25 cellular contexts compared by ENCODE assay signal in the genomic region with DNA sequence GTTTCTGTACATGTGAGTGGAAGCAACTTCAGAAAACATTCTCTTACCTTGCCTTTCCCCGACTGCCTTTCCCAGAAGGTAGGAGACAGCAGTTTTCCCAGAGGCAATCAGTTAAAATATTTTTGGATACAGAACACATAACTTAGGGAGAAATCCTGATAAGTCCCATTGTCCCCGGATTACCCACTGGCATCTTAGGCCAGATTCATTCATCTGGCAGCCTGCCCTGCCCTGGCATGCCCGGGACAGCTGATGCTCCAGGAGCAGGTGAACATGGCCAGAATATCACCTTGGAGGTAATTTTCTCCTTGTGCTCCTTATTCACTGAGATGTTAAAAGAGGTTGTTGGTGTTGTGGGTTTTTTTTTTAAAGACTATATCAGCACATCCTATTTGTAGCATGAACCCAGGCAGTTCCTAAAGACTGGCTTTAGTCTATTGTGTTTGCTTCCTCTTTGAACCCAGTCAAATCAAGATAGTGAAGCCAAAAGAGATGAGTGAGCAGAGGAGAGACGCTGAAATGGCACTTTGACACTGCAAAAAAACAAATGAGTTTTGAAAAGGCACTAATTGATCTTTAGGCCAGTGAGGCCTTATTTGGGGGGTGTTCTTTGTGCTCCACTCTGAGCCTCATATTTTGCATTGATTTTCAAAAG.
DNase-seq lines count a peak whose midpoint lies in the region; ATAC-seq and TF ChIP-seq lines count a peak whose summit lies in the region.
"Had no signal": no experiment of that assay in that cellular context is flagged by ENCODE, and none has a peak within 500 bp of the region (broad histone marks: within the 10 kb centered on the region; RNA-seq: fewer than 3 reads in every experiment).

No MANE protein-coding gene starts in this region.

- WGBS in mammary epithelial cell (ENCODE audit: low coverage, missing lambda C conversion rate), result 28% methylated on average over 4 of the region's 4 CpGs

- POLR2A ChIA-PET in MCF 10A (lab: Yijun Ruan, JAX), result interaction anchor here (0.6 to 0.7 kb wide), 2 partner anchors 8 to 227 kb away, joined by 3 read pairs; no protein-coding TSS in a partner anchor

- H3K9ac ChIP-seq in mammary epithelial cell (ENCODE audit: insufficient read depth, low read length), result no peak overlapping the region

- no peaks in the 10 kb centered on the region for H3K4me1 Mint-ChIP-seq in MCF 10A (ENCODE audit: insufficient read depth, unreplicated experiment)

- CTCF ChIA-PET in MCF 10A (lab: Yijun Ruan, JAX), result interaction anchor here (0.9 kb wide), 1 partner anchor 137 kb away, joined by 3 read pairs; no protein-coding TSS in a partner anchor
- CTCF ChIA-PET in mammary epithelial cell (lab: Charles Lee; ENCODE audit: low non-redundant PET), result no interaction called here

- no peaks in the 10 kb centered on the region for H3K9me3 ChIP-seq in mammary epithelial cell (replicated peaks; ENCODE audit: insufficient read depth, low read length)
- H3K9me3 ChIP-seq: A549, BE2C, esophagus muscularis mucosa, gastroesophageal sphincter had no signal

- no peak overlapping the region for H3K27ac Mint-ChIP-seq in MCF 10A (ENCODE audit: low read depth, unreplicated experiment)
- H3K27ac Mint-ChIP-seq: activated T-cell treated with anti-CD3 and anti-CD28 coated beads, Interleukin-2, amount 50 U/mL, for 72 hours had no signal

- in situ Hi-C loops in mammary epithelial cell (cut with MboI; ENCODE audit: low sequenced_read_pairs in 2 of 2), result no loop called here

- H3K4me3 Mint-ChIP-seq in MCF 10A (ENCODE audit: unreplicated experiment), result no peak overlapping the region
- H3K4me3 Mint-ChIP-seq: activated T-cell treated with anti-CD3 and anti-CD28 coated beads, Interleukin-2, amount 50 U/mL, for 72 hours; naive B cell had no signal

- no peaks in the 10 kb centered on the region for H3K79me2 ChIP-seq in mammary epithelial cell (ENCODE audit: insufficient read depth, low read length)

- H3K36me3 Mint-ChIP-seq in MCF 10A (ENCODE audit: insufficient read depth, unreplicated experiment), result no peaks in the 10 kb centered on the region
- H3K36me3 Mint-ChIP-seq: naive B cell had no signal

- no peaks in the 10 kb centered on the region for H3K27me3 ChIP-seq in mammary epithelial cell (ENCODE audit: insufficient read depth, low read length)
- H3K27me3 ChIP-seq: BE2C, esophagus muscularis mucosa, gastroesophageal sphincter had no signal

- intact Hi-C loops in MCF 10A (cut with micrococcal nuclease), result no loop called here
- intact Hi-C loops in mammary epithelial cell (cut with micrococcal nuclease), result no loop called here

- H3K27ac ChIP-seq in mammary epithelial cell (ENCODE audit: insufficient read depth, low read depth, low read length) (no peak overlapping the region), temporal lobe (ENCODE audit: low read depth, low read length) (peak overlapping the region; percentile 96)
- H3K27ac ChIP-seq: esophagus muscularis mucosa, gastroesophageal sphincter, HL-60 had no signal

- H3K4me2 ChIP-seq in mammary epithelial cell (ENCODE audit: insufficient read depth, low read depth, low read length), result no peak overlapping the region
- H3K4me2 ChIP-seq: A549 had no signal

- H3K27me3 Mint-ChIP-seq in MCF 10A (ENCODE audit: insufficient read depth, unreplicated experiment), result no peaks in the 10 kb centered on the region
- H3K27me3 Mint-ChIP-seq: naive B cell had no signal

- H3K9me3 Mint-ChIP-seq in MCF 10A (ENCODE audit: unreplicated experiment), result no peaks in the 10 kb centered on the region
- H3K9me3 Mint-ChIP-seq: activated T-cell treated with anti-CD3 and anti-CD28 coated beads, Interleukin-2, amount 50 U/mL, for 72 hours; naive B cell had no signal

- H2AFZ ChIP-seq in mammary epithelial cell (ENCODE audit: low read depth, low read length), result no peak overlapping the region

- peak; percentile 80 for ATAC-seq in left lobe of liver
- ATAC-seq: A549; activated T-cell treated with anti-CD3 and anti-CD28 coated beads, Interleukin-2, amount 50 U/mL, for 72 hours; gastroesophageal sphincter; PC-3; sciatic nerve had no signal

- BruUV-seq in MCF 10A (replicated peaks; lab: Mats Ljungman, UMichigan), result no TSS peak
- BruUV-seq in mammary epithelial cell (replicated peaks; lab: Mats Ljungman, UMichigan), result no TSS peak

- no peak for TF ChIP-seq CTCF in MCF 10A (IDR thresholded peaks at IDR 0.05; ENCODE audit: unreplicated experiment)
- no peak for TF ChIP-seq CTCF in mammary epithelial cell (conservative IDR thresholded peaks at IDR 0.05 in 1 of 2, IDR thresholded peaks at IDR 0.05 in 1 of 2; ENCODE audit: extremely low read depth in 1 of 2, insufficient read depth in 1 of 2, low read depth in 1 of 2, low read length in 2 of 2)

- no peaks in the 10 kb centered on the region for H4K20me1 ChIP-seq in mammary epithelial cell (ENCODE audit: insufficient read depth, low read length)

- H3K4me3 ChIP-seq in mammary epithelial cell (replicated peaks in 1 of 3; ENCODE audit: insufficient read depth in 1 of 3, low read depth in 2 of 3, low read length in 3 of 3), result no peak overlapping the region
- H3K4me3 ChIP-seq: A549, esophagus muscularis mucosa, gastroesophageal sphincter had no signal

- no peaks in the 10 kb centered on the region for H3K4me1 ChIP-seq in mammary epithelial cell (ENCODE audit: insufficient read depth, low read length)
- H3K4me1 ChIP-seq: BE2C had no signal

- H3K36me3 ChIP-seq in mammary epithelial cell (ENCODE audit: insufficient read depth, low read length), result no peaks in the 10 kb centered on the region
- H3K36me3 ChIP-seq: BE2C, esophagus muscularis mucosa, gastroesophageal sphincter had no signal

- DNase-seq in MCF 10A (ENCODE audit: unreplicated experiment), result peak; percentile 33
- no peak for DNase-seq in mammary epithelial cell
- peak; percentile 28 for DNase-seq in dermis blood vessel endothelial cell
- DNase-seq in left lobe of liver (ENCODE audit: low spot score), result peak; percentile 74
- DNase-seq in activated CD4-positive, alpha-beta T cell treated with anti-CD3 and anti-CD28 coated beads, Interleukin-2, amount 50 U/mL, for 1 hour, result no peak
- no peak for DNase-seq in foreskin melanocyte
- DNase-seq in activated CD8-positive, alpha-beta memory T cell treated with anti-CD3 and anti-CD28 coated beads for 24 hours, result no peak
- DNase-seq: activated naive CD4-positive, alpha-beta T cell treated with anti-CD3 and anti-CD28 coated beads, Interleukin-2, amount 50 U/mL, for 16 hours; activated T-cell treated with anti-CD3 and anti-CD28 coated beads, Interleukin-2, amount 50 U/mL, for 72 hours; BE2C; central memory CD4-positive, alpha-beta T cell; COR-L47; effector CD4-positive, alpha-beta T cell; mesendoderm; naive B cell; NCI-H2107; NCI-H748 treated with DMSO at 0.1 percent for 48 hours; PC-3; SIG-M5 had no signal

- dilution Hi-C loops in mammary epithelial cell (cut with HindIII; ENCODE audit: low sequenced_read_pairs), result no loop called here

Comparison
In these comparisons a context has a peak if more than half of its experiments do, and no peak if none do; other contexts are left out.
1. DNase-seq: peak in MCF 10A (single experiment), dermis blood vessel endothelial cell (single experiment) and left lobe of liver (single experiment); none in mammary epithelial cell (single experiment), activated CD4-positive, alpha-beta T cell treated with anti-CD3 and anti-CD28 coated beads, Interleukin-2, amount 50 U/mL, for 1 hour (single experiment), foreskin melanocyte (single experiment) and activated CD8-positive, alpha-beta memory T cell treated with anti-CD3 and anti-CD28 coated beads for 24 hours (single experiment).